33 cellular contexts compared by ENCODE assay signal in the genomic region with DNA sequence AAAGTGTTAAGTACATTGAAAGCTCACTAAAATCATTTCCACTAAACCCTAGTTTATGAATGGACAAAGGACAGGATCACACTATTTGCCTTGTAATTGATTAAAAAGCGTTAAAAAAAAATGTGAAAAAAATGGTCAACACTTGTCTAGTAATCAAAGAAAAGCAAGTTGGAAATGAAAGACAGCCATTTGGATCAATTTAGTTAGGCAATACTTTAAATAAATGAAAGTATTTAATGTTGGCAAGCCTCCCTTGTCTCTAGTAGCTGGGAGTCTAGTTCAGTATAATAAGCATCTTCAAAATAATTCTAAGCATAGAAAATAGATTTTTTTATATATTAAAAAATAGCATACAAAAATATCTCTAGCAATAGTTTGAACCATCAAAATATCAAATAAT. TPM values are rescaled to one million over a fixed set of nuclear protein-coding genes. Genes with fewer than 3 reads are reported as not detected.
"Had no signal": no experiment of that assay in that cellular context is flagged by ENCODE, and none has a peak within 500 bp of the region (broad histone marks: within the 10 kb centered on the region; RNA-seq: fewer than 3 reads in every experiment).

No MANE protein-coding gene starts in this region.

- H3K4me1 ChIP-seq: ascending aorta, breast epithelium, colonic mucosa, gastrocnemius medialis had no signal

- H3K4me1 Mint-ChIP-seq: activated naive CD4-positive, alpha-beta T cell treated with anti-CD3 and anti-CD28 coated beads, Interleukin-2, amount 10 ng/mL, durations not matched to agents 7 days and 5 days; brain; T-helper 17 cell had no signal

- H3K27ac Mint-ChIP-seq: activated B cell treated with CpG ODN at 0.5 μM for 24 hours; activated CD8-positive, alpha-beta T cell treated with anti-CD3 and anti-CD28 coated beads for 36 hours; activated naive CD4-positive, alpha-beta T cell treated with anti-CD3 and anti-CD28 coated beads, Interleukin-2, amount 10 ng/mL, durations not matched to agents 7 days and 5 days; activated naive CD8-positive, alpha-beta T cell treated with anti-CD3 and anti-CD28 coated beads, Interleukin-2, amount 10 ng/mL, durations not matched to agents 7 days and 5 days; activated T-helper 1 cell treated with anti-CD3 and anti-CD28 coated beads, Interleukin-12 subunit alpha, Interleukin-12 subunit beta, Interleukin-2, Interleukin-4 antibody, amounts not matched to agents 30 ng/mL and 10 ng/mL and 1 ng/mL, durations not matched to agents 14 hours and 24 hours and 36 hours; activated T-helper 2 cell treated with anti-CD3 and anti-CD28 coated beads, Interferon-gamma antibody, Interleukin-2, Interleukin-4, amounts not matched to agents 10 μg/mL and 5 μg/mL and 100 μg/mL, durations not matched to agents 14 hours and 24 hours and 36 hours; brain; T-helper 17 cell; T-helper 2 cell treated with Interferon-gamma antibody and Interleukin-4, amounts not matched to agents 5 μg/mL and 100 μg/mL, for 36 hours had no signal

- H3K36me3 ChIP-seq: ascending aorta, breast epithelium, cardiac muscle cell, colonic mucosa, esophagus squamous epithelium, gastrocnemius medialis, WERI-Rb-1 had no signal

- H3K27me3 Mint-ChIP-seq: activated B cell treated with CpG ODN at 0.5 μM for 24 hours; activated CD8-positive, alpha-beta T cell treated with anti-CD3 and anti-CD28 coated beads for 36 hours; activated naive CD4-positive, alpha-beta T cell treated with anti-CD3 and anti-CD28 coated beads, Interleukin-2, amount 10 ng/mL, durations not matched to agents 7 days and 5 days; activated naive CD8-positive, alpha-beta T cell treated with anti-CD3 and anti-CD28 coated beads, Interleukin-2, amount 10 ng/mL, durations not matched to agents 7 days and 5 days; brain had no signal

- H3K27me3 ChIP-seq: ascending aorta, breast epithelium, cardiac muscle cell, colonic mucosa, esophagus squamous epithelium, foreskin keratinocyte, gastrocnemius medialis had no signal

- H3K4me3 Mint-ChIP-seq: activated B cell treated with CpG ODN at 0.5 μM for 24 hours; activated CD8-positive, alpha-beta T cell treated with anti-CD3 and anti-CD28 coated beads for 36 hours; activated naive CD4-positive, alpha-beta T cell treated with anti-CD3 and anti-CD28 coated beads, Interleukin-2, amount 10 ng/mL, durations not matched to agents 7 days and 5 days; activated naive CD8-positive, alpha-beta T cell treated with anti-CD3 and anti-CD28 coated beads, Interleukin-2, amount 10 ng/mL, durations not matched to agents 7 days and 5 days; activated T-cell treated with anti-CD3 and anti-CD28 coated beads, Interleukin-2, amount 50 U/mL, for 4 hours; activated T-helper 1 cell treated with anti-CD3 and anti-CD28 coated beads, Interleukin-12 subunit alpha, Interleukin-12 subunit beta, Interleukin-2, Interleukin-4 antibody, amounts not matched to agents 30 ng/mL and 10 ng/mL and 1 ng/mL, durations not matched to agents 14 hours and 24 hours and 36 hours; brain; T-helper 17 cell; T-helper 2 cell treated with Interferon-gamma antibody and Interleukin-4, amounts not matched to agents 5 μg/mL and 100 μg/mL, for 36 hours had no signal

- H3K27ac ChIP-seq: ascending aorta, breast epithelium, cardiac muscle cell, colonic mucosa, epithelial cell of prostate, esophagus squamous epithelium, foreskin keratinocyte, gastrocnemius medialis, WERI-Rb-1 had no signal

- H3K9me3 ChIP-seq: ascending aorta, breast epithelium, colonic mucosa, esophagus squamous epithelium, gastrocnemius medialis had no signal

- H3K4me3 ChIP-seq: ascending aorta, breast epithelium, cardiac muscle cell, colonic mucosa, esophagus squamous epithelium, gastrocnemius medialis had no signal

- H3K36me3 Mint-ChIP-seq: activated naive CD4-positive, alpha-beta T cell treated with anti-CD3 and anti-CD28 coated beads, Interleukin-2, amount 10 ng/mL, durations not matched to agents 7 days and 5 days had no signal

- ATAC-seq: activated CD4-positive, CD25-positive, alpha-beta regulatory T cell treated with anti-CD3 and anti-CD28 coated beads, Interleukin-2, amount 50 U/mL, for 24 hours; activated CD8-positive, alpha-beta T cell treated with anti-CD3 and anti-CD28 coated beads for 36 hours; activated naive CD4-positive, alpha-beta T cell treated with anti-CD3 and anti-CD28 coated beads, Interleukin-2, amount 50 U/mL, for 72 hours; activated T-cell treated with anti-CD3 and anti-CD28 coated beads, Interleukin-2, amount 50 U/mL, for 4 hours; foreskin keratinocyte; gastrocnemius medialis; T-helper 17 cell had no signal

- DNase-seq: activated B cell treated with CpG ODN at 0.5 μM for 24 hours; activated CD4-positive, alpha-beta T cell treated with anti-CD3 and anti-CD28 coated beads for 48 hours; activated CD4-positive, alpha-beta T cell treated with anti-CD3 and anti-CD28 coated beads, Interleukin-2, amount 50 U/mL, for 1 hour; activated CD4-positive, alpha-beta T cell treated with anti-CD3 and anti-CD28 coated beads, Interleukin-2, amount 50 U/mL, for 48 hours; activated CD8-positive, alpha-beta memory T cell treated with anti-CD3 and anti-CD28 coated beads for 24 hours; activated CD8-positive, alpha-beta T cell treated with anti-CD3 and anti-CD28 coated beads for 36 hours; activated effector memory CD4-positive, alpha-beta T cell treated with anti-CD3 and anti-CD28 coated beads, Interleukin-2, amount 50 U/mL, for 16 hours; activated naive CD4-positive, alpha-beta T cell; activated naive CD4-positive, alpha-beta T cell treated with anti-CD3 and anti-CD28 coated beads, Interleukin-2, amount 10 ng/mL, durations not matched to agents 7 days and 5 days; activated naive CD8-positive, alpha-beta T cell treated with anti-CD3 and anti-CD28 coated beads, Interleukin-2, amount 10 ng/mL, durations not matched to agents 7 days and 5 days; activated T-cell treated with anti-CD3 and anti-CD28 coated beads, Interleukin-2, amount 50 U/mL, for 4 hours; central memory CD4-positive, alpha-beta T cell; cerebellar nuclear complex; colonic mucosa; effector CD8-positive, alpha-beta T cell; esophagus squamous epithelium; foreskin keratinocyte; gastrocnemius medialis; glutamatergic neuron; T-helper 1 cell; T-helper 17 cell; T1000; WERI-Rb-1 had no signal

RNA-seq across cellular contexts. Expression of a gene that starts 58.6 kb away (rescaled TPM):
- total RNA-seq: ascending aorta had no signal
